11 cellular contexts compared by ENCODE assay signal in the genomic region with DNA sequence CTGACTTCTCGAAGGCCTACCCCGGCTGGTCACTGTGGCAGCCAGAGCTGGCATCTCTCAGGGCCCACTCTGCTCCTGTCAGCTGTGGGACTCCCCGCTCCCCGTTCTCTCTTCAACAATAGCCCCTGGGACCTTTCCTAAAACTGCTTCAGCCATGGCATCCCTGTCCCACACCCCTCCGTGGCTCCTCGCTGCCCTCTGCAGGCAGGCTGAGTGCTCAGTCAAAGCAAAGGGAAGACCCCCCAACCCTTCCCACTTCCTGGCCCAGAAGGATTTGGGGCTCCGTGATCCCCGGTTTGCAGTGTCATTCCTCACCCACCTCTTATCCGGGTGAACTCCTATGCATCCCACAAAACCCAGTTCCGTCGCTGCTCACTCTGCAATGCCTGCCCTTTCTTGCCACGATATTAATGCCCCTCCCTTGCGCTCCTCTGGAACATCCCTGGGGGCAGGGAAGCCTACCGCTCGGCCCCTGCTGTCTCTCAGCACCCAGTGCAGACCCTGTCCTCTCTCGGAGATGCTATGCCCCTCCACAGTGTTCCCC. TPM values are rescaled to one million over a fixed set of nuclear protein-coding genes. Genes with fewer than 3 reads are reported as not detected.
DNase-seq lines count a peak whose midpoint lies in the region; ATAC-seq and TF ChIP-seq lines count a peak whose summit lies in the region.
"Had no signal": no experiment of that assay in that cellular context is flagged by ENCODE, and none has a peak within 500 bp of the region (broad histone marks: within the 10 kb centered on the region; RNA-seq: fewer than 3 reads in every experiment).

No MANE protein-coding gene starts in this region.

- no peaks in the 10 kb centered on the region for H3K9me3 ChIP-seq in neural progenitor cell (ENCODE audit: low read depth)

- no peaks in the 10 kb centered on the region for H3K9me3 Mint-ChIP-seq in neural progenitor cell
- H3K9me3 Mint-ChIP-seq: naive B cell had no signal

- no peak for TF ChIP-seq POLR2A in GM18505 (IDR thresholded peaks at IDR 0.05; ENCODE audit: borderline replicate concordance, extremely low read depth, insufficient read depth, insufficient read length)

- no peak for ATAC-seq in GM18505 (IDR thresholded peaks at IDR 0.05; ENCODE audit: unreplicated experiment)
- ATAC-seq: Right ventricle myocardium inferior had no signal

- no peaks in the 10 kb centered on the region for H3K79me2 ChIP-seq in neural progenitor cell (ENCODE audit: low read depth)

- H3K27me3 ChIP-seq in neural progenitor cell, result no peaks in the 10 kb centered on the region

- no peak for DNase-seq in GM10266 (ENCODE audit: extremely low spot score)
- no peak for DNase-seq in cardiac fibroblast (ENCODE audit: low read depth in 2 of 2)
- peak; percentile 62 for DNase-seq in neural progenitor cell (ENCODE audit: low spot score)
- DNase-seq in stimulated activated naive CD4-positive, alpha-beta T cell (lab: John Stamatoyannopoulos, UW), result no peak
- DNase-seq in NCI-H2196 treated with DMSO at 0.1 percent for 48 hours (lab: John Stamatoyannopoulos, UW; ENCODE audit: unreplicated experiment), result no peak
- DNase-seq: naive B cell, NCI-H2029 treated with DMSO at 0.1 percent for 48 hours had no signal

- H3K4me1 ChIP-seq in neural progenitor cell, result peaks cover 25% of the 10 kb centered on the region

- H3K4me2 ChIP-seq in neural progenitor cell, result no peak overlapping the region

- H3K36me3 Mint-ChIP-seq in neural progenitor cell, result no peaks in the 10 kb centered on the region
- H3K36me3 Mint-ChIP-seq: activated naive CD8-positive, alpha-beta T cell; naive B cell had no signal

- H3K4me3 ChIP-seq in cardiac fibroblast (replicated peaks in 1 of 2; ENCODE audit: low read depth in 2 of 2, low read length in 2 of 2) (no peak overlapping the region), neural progenitor cell (no peak overlapping the region)

- peaks cover 11% of the 10 kb centered on the region for H3K27me3 Mint-ChIP-seq in neural progenitor cell (ENCODE audit: insufficient read depth, low read depth)
- H3K27me3 Mint-ChIP-seq: activated naive CD8-positive, alpha-beta T cell had no signal

- H3K36me3 ChIP-seq in neural progenitor cell, result no peaks in the 10 kb centered on the region

- no peak overlapping the region for H2AFZ ChIP-seq in neural progenitor cell (replicated peaks)

- no peak overlapping the region for H3K4me3 Mint-ChIP-seq in neural progenitor cell
- H3K4me3 Mint-ChIP-seq: activated naive CD8-positive, alpha-beta T cell had no signal

- no peaks in the 10 kb centered on the region for H4K20me1 ChIP-seq in neural progenitor cell (ENCODE audit: low read depth)

- H3K27ac Mint-ChIP-seq in neural progenitor cell, result peak overlapping the region; percentile 2
- H3K27ac Mint-ChIP-seq: activated naive CD8-positive, alpha-beta T cell had no signal

- peaks cover 10% of the 10 kb centered on the region for H3K4me1 Mint-ChIP-seq in neural progenitor cell

- H3K27ac ChIP-seq in neural progenitor cell, result no peak overlapping the region

- TF ChIP-seq CTCF in GM10266 (IDR thresholded peaks at IDR 0.05; ENCODE audit: control insufficient read depth, insufficient read depth, low read depth, missing control alignments) (peak; percentile 39), LNCAP (IDR thresholded peaks at IDR 0.05) (peak; percentile 46), cardiac fibroblast (IDR thresholded peaks at IDR 0.05; ENCODE audit: low read depth, low read length) (peak; percentile 66), neural progenitor cell (IDR thresholded peaks at IDR 0.05) (peak; percentile 62)

- H3F3A ChIP-seq in neural progenitor cell (ENCODE audit: low read depth), result no peaks in the 10 kb centered on the region

- no peak overlapping the region for H3K9ac ChIP-seq in neural progenitor cell

RNA-seq across cellular contexts. Expression of a gene that starts 1.6 kb away (rescaled TPM):
- total RNA-seq in neural progenitor cell (ENCODE audit: low replicate concordance), result 2.0 and 6.2 TPM in 2 replicates
- total RNA-seq: Right ventricle myocardium inferior had no signal

RNA-seq across cellular contexts. Expression of a gene that starts 12.2 kb away (rescaled TPM):
- total RNA-seq in neural progenitor cell (ENCODE audit: low replicate concordance), result not detected in 2 replicates
- total RNA-seq: Right ventricle myocardium inferior had no signal

RNA-seq across cellular contexts. Expression of a gene that starts 34.0 kb away (rescaled TPM):
- total RNA-seq in neural progenitor cell (ENCODE audit: low replicate concordance), result 0.45 and 3.3 TPM in 2 replicates
